In the genomic region with DNA sequence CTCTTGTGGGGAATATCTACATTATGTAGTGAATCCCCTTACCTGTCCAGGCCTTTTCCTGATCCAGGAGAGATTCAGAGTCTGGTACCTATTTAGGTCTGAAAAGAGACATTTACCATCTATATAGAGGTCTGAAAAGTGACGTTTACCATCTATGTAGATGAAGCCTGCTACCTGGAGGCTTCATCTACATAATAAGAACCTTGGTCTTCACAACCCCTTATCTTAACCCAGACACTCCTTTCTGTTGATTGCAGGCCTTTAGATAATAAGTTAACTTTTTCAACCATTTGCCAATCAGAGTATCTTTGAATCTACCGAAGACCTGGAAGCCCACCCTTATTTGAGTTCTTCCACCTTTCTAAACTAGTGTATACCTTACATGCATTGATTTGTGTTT, we compare ENCODE assay signal across 23 cellular contexts.
DNase-seq lines count a peak whose midpoint lies in the region; FAIRE-seq and TF ChIP-seq lines count a peak whose summit lies in the region.
"Had no signal": no experiment of that assay in that cellular context is flagged by ENCODE, and none has a peak within 500 bp of the region (broad histone marks: within the 10 kb centered on the region; RNA-seq: fewer than 3 reads in every experiment).

No MANE protein-coding gene starts in this region.

- TF ChIP-seq POLR2A in H1 (IDR thresholded peaks at IDR 0.05; ENCODE audit: control extremely low read depth in 1 of 2, low read depth in 2 of 2, low read length in 2 of 2) (no peak), breast epithelium (IDR thresholded peaks at IDR 0.05) (no peak)

- H3K27me3 ChIP-seq in HUES64 (ENCODE audit: insufficient read depth, low read length) (no peaks in the 10 kb centered on the region), H1 (replicated peaks in 1 of 4; ENCODE audit: control insufficient read depth in 3 of 4, extremely low read depth in 1 of 4, insufficient read depth in 3 of 4, low read length in 3 of 4) (no peaks in the 10 kb centered on the region), trophoblast cell (ENCODE audit: insufficient read depth, low read length) (no peaks in the 10 kb centered on the region), tibial artery (no peaks in the 10 kb centered on the region), breast epithelium (no peaks in the 10 kb centered on the region)
- H3K27me3 ChIP-seq: SJCRH30 had no signal

- H2AFZ ChIP-seq in H1 (ENCODE audit: low read length) (no peak overlapping the region), trophoblast cell (ENCODE audit: insufficient read depth, low read length, poor library complexity) (no peak overlapping the region)

- H4K91ac ChIP-seq in H1 (replicated peaks; ENCODE audit: insufficient read length, low read length) (no peak overlapping the region), trophoblast cell (ENCODE audit: low read depth, low read length) (peak overlapping the region; percentile 93)

- TF ChIP-seq RAD21 in H1 (IDR thresholded peaks at IDR 0.05 in 1 of 2, conservative IDR thresholded peaks at IDR 0.05 in 1 of 2; ENCODE audit: low read depth in 2 of 2, low read length in 2 of 2): no peak

- H3K18ac ChIP-seq in H1 (ENCODE audit: extremely low read depth, low read length) (peak overlapping the region; percentile 51; the same call in 1 of the 2 replicates), trophoblast cell (ENCODE audit: low read length) (peak overlapping the region; percentile 86)

- FAIRE-seq in H1 (lab: Jason Lieb, UNC): no peak
- FAIRE-seq: H54, RCC 7860 had no signal

- WGBS in HUES64: 65% methylated on average over 2 of the region's 2 CpGs
- WGBS in H1 (ENCODE audit: extremely low coverage in 1 of 2, insufficient coverage in 1 of 2, insufficient read length in 1 of 2, insufficient replicate concordance in 2 of 2, low coverage in 1 of 2, low lambda C conversion rate in 2 of 2, missing lambda C conversion rate in 1 of 2), 2 experiments: 49% methylated on average over 2 of the region's 2 CpGs; no CpG with 5 or more reads in 1 of the 2 experiments
- WGBS in trophoblast cell (ENCODE audit: extremely low coverage, insufficient coverage, insufficient read length): no CpG with 5 or more reads among the region's 2 CpGs

- peak overlapping the region; percentile 30 for H4K5ac ChIP-seq in H1 (ENCODE audit: insufficient read length, low read depth, low read length)

- peak overlapping the region; percentile 40 for H2BK120ac ChIP-seq in H1 (replicated peaks; ENCODE audit: low read depth, low read length)
- H2BK120ac ChIP-seq in trophoblast cell (ENCODE audit: insufficient read depth, low read length, poor library complexity): peak overlapping the region; percentile 53

- no peaks in the 10 kb centered on the region for H3K23me2 ChIP-seq in H1 (ENCODE audit: low read depth, low read length)

- no peak overlapping the region for H2BK15ac ChIP-seq in H1 (ENCODE audit: low read length)

- peaks cover 30% of the 10 kb centered on the region for H3K4me1 ChIP-seq in HUES64 (ENCODE audit: insufficient read depth, low read length)
- H3K4me1 ChIP-seq in H1 (replicated peaks in 1 of 4; ENCODE audit: control insufficient read depth in 3 of 4, insufficient read depth in 4 of 4, low read length in 3 of 4): peaks cover 0 to 26% (median 21%) of the 10 kb centered on the region in 4 experiments
- peaks cover 12 to 13% of the 10 kb centered on the region in 2 experiments for H3K4me1 ChIP-seq in trophoblast cell (ENCODE audit: control insufficient read depth in 1 of 2, insufficient read depth in 2 of 2, low read length in 2 of 2)
- peaks cover 0 to 78% (median 34%) of the 10 kb centered on the region in 4 donors for H3K4me1 ChIP-seq in tibial artery
- no peaks in the 10 kb centered on the region for H3K4me1 ChIP-seq in breast epithelium
- H3K4me1 ChIP-seq: SJCRH30 had no signal

- no peak overlapping the region for H3K23ac ChIP-seq in H1 (ENCODE audit: insufficient read length)
- H3K23ac ChIP-seq in trophoblast cell (ENCODE audit: low read length): no peak overlapping the region

- no peaks in the 10 kb centered on the region for H3K79me1 ChIP-seq in H1 (ENCODE audit: low read depth, low read length)
- H3K79me1 ChIP-seq in trophoblast cell (ENCODE audit: low read length): peaks cover 14% of the 10 kb centered on the region

- H2AK5ac ChIP-seq in H1 (ENCODE audit: low read depth, low read length) (no peak overlapping the region), trophoblast cell (ENCODE audit: low read length) (peak overlapping the region; percentile 92)

- H3K4me3 ChIP-seq in HUES64 (ENCODE audit: low read length) (no peak overlapping the region), H1 (ENCODE audit: extremely low read depth in 1 of 4, insufficient read depth in 2 of 4, low read depth in 3 of 4, low read length in 4 of 4) (peak overlapping the region in 1 of 4 experiments; percentile 13; a peak in 1 of 8 replicates), trophoblast cell (ENCODE audit: low read depth, low read length) (no peak overlapping the region), tibial artery (no peak overlapping the region), breast epithelium (no peak overlapping the region)
- H3K4me3 ChIP-seq: SJCRH30 had no signal

- peaks cover 24% of the 10 kb centered on the region for H3K36me3 ChIP-seq in HUES64 (ENCODE audit: insufficient read depth, low read length)
- peaks cover 0 to 14% (median 6%) of the 10 kb centered on the region in 4 experiments; a peak in 5 of 8 replicates for H3K36me3 ChIP-seq in H1 (ENCODE audit: control insufficient read depth in 2 of 4, insufficient read depth in 4 of 4, low read length in 3 of 4)
- peaks cover 22 to 35% of the 10 kb centered on the region in 2 experiments for H3K36me3 ChIP-seq in trophoblast cell (ENCODE audit: control insufficient read depth in 1 of 2, insufficient read depth in 2 of 2, low read length in 2 of 2)
- H3K36me3 ChIP-seq in tibial artery: peaks cover 34 to 38% (median 37%) of the 10 kb centered on the region in 3 donors
- H3K36me3 ChIP-seq in breast epithelium: no peaks in the 10 kb centered on the region

- CTCF ChIA-PET in H1 (lab: Charles Lee; ENCODE audit: partially characterized antibody): interaction anchor here (1.3 kb wide), 1 partner anchor 113 kb away, joined by 3 read pairs; no protein-coding TSS in a partner anchor

- no peak overlapping the region for H2BK20ac ChIP-seq in H1 (ENCODE audit: low read length)

- H4K12ac ChIP-seq in trophoblast cell (ENCODE audit: low read depth, low read length): no peak overlapping the region

- peak overlapping the region; percentile 94; the same call in 1 of the 2 replicates for H2BK5ac ChIP-seq in H1 (ENCODE audit: low read depth, low read length)
- peak overlapping the region; percentile 52 for H2BK5ac ChIP-seq in trophoblast cell (ENCODE audit: low read depth, low read length, poor library complexity)

- no peak for TF ChIP-seq EP300 in H1 (IDR thresholded peaks at IDR 0.05; ENCODE audit: borderline replicate concordance in 1 of 2, low read depth in 2 of 2, low read length in 2 of 2)

- peak overlapping the region; percentile 35 to 66; a peak in 3 of 4 replicates for H3K4me2 ChIP-seq in H1 (ENCODE audit: insufficient read depth in 1 of 2, low read depth in 2 of 2, low read length in 2 of 2)
- no peak overlapping the region for H3K4me2 ChIP-seq in trophoblast cell (ENCODE audit: low read length)
- H3K4me2 ChIP-seq: KMS-11 had no signal

- H3K9me3 ChIP-seq in HUES64 (ENCODE audit: insufficient read depth, low read depth, low read length): no peaks in the 10 kb centered on the region
- H3K9me3 ChIP-seq in H1 (ENCODE audit: insufficient read depth in 2 of 2, low read depth in 1 of 2, low read length in 1 of 2): no peaks in the 10 kb centered on the region
- H3K9me3 ChIP-seq in trophoblast cell (ENCODE audit: insufficient read depth, low read depth, low read length): no peaks in the 10 kb centered on the region
- H3K9me3 ChIP-seq in tibial artery: no peaks in the 10 kb centered on the region
- H3K9me3 ChIP-seq in breast epithelium: no peaks in the 10 kb centered on the region
- H3K9me3 ChIP-seq: SJCRH30 had no signal

- no peak overlapping the region; the same call in 1 of the 2 replicates for H3K9ac ChIP-seq in HUES64 (ENCODE audit: low read depth, low read length)
- H3K9ac ChIP-seq in H1 (replicated peaks in 1 of 4; ENCODE audit: extremely low read depth in 1 of 4, low read depth in 3 of 4, low read length in 3 of 4): no peak overlapping the region
- no peak overlapping the region for H3K9ac ChIP-seq in trophoblast cell (ENCODE audit: low read length)
- H3K9ac ChIP-seq: KMS-11 had no signal

- H3K27ac ChIP-seq in HUES64 (ENCODE audit: low read depth, low read length) (peak overlapping the region; percentile 81), H1 (ENCODE audit: low read depth, low read length) (0 out of 2 replicates have a peak overlapping the region, but pooled peaks have one; percentile 46), trophoblast cell (ENCODE audit: low read depth, low read length) (peak overlapping the region; percentile 63), tibial artery (peak overlapping the region; percentile 69 to 70), caudate nucleus (ENCODE audit: low read depth, low read length) (no peak overlapping the region), breast epithelium (peak overlapping the region in 1 of 2 donors; percentile 48)
- H3K27ac ChIP-seq: HL-60, KMS-11, SJCRH30 had no signal

- no peak for DNase-seq in H1 (ENCODE audit: low read depth in 1 of 2, low spot score in 2 of 2)
- DNase-seq in trophoblast cell: no peak
- no peak for DNase-seq in tibial artery
- DNase-seq in caudate nucleus (lab: John Stamatoyannopoulos, UW): no peak
- no peak for DNase-seq in T-helper 9 cell
- DNase-seq in ecto neural progenitor cell (ENCODE audit: low spot score): no peak
- DNase-seq in breast epithelium (ENCODE audit: low spot score in 2 of 2): no peak
- DNase-seq: CD4-positive, alpha-beta T cell; COR-L47; DMS79; IMR-90; NCI-H1105; NCI-H146; NCI-H2029; NCI-H226; NCI-H524; OCI-M1; SJCRH30 had no signal

- TF ChIP-seq CTCF in H1 (IDR thresholded peaks at IDR 0.05; ENCODE audit: control extremely low read depth in 1 of 3, insufficient read depth in 1 of 3, low read depth in 1 of 3, low read length in 3 of 3) (no peak), tibial artery (IDR thresholded peaks at IDR 0.05) (no peak), breast epithelium (IDR thresholded peaks at IDR 0.05) (no peak)

- H3K79me2 ChIP-seq in H1 (ENCODE audit: control insufficient read depth in 1 of 2, insufficient read depth in 2 of 2, low read length in 2 of 2) (no peaks in the 10 kb centered on the region), trophoblast cell (ENCODE audit: control insufficient read depth, insufficient read depth, low read length, poor library complexity) (peaks cover 4% of the 10 kb centered on the region)

- no peaks in the 10 kb centered on the region for H4K20me1 ChIP-seq in H1 (replicated peaks in 1 of 2; ENCODE audit: control insufficient read depth in 1 of 2, insufficient read depth in 2 of 2, low read length in 2 of 2)

- H4K8ac ChIP-seq in H1 (ENCODE audit: extremely low read depth, insufficient read depth, low read length) (no peak overlapping the region), trophoblast cell (ENCODE audit: low read depth, low read length) (peak overlapping the region; percentile 32)

- H2BK12ac ChIP-seq in H1 (ENCODE audit: low read depth, low read length): no peak overlapping the region
- peak overlapping the region; percentile 54 for H2BK12ac ChIP-seq in trophoblast cell (ENCODE audit: low read length)

- no peak overlapping the region for H3K56ac ChIP-seq in H1 (replicated peaks; ENCODE audit: insufficient read length, low read depth, low read length)

- intact Hi-C loops in tibial artery (cut with DNase I; ENCODE audit: low total_unique reads) (no loop called here), breast epithelium (cut with DNase I; ENCODE audit: low total_unique reads) (no loop called here)

- no peak overlapping the region for H3K4ac ChIP-seq in H1 (replicated peaks; ENCODE audit: insufficient read length, low read depth, low read length)
- peak overlapping the region; percentile 95 for H3K4ac ChIP-seq in trophoblast cell (ENCODE audit: low read depth, low read length)

- POLR2A ChIA-PET in H1 (lab: Charles Lee; ENCODE audit: partially characterized antibody): interaction anchor here (0.6 kb wide), 1 partner anchor 96 kb away, joined by 5 read pairs; no protein-coding TSS in a partner anchor

- H3K14ac ChIP-seq in H1 (ENCODE audit: insufficient read length) (no peak overlapping the region), trophoblast cell (ENCODE audit: low read length) (peak overlapping the region; percentile 71)
